Comparison of ENCODE assay signal across 24 cellular contexts in genomic region chr20:7817286-7817685, GRCh38.
"Had no signal": no experiment of that assay in that cellular context is flagged by ENCODE, and none has a peak within 500 bp of the region (broad histone marks: within the 10 kb centered on the region; RNA-seq: fewer than 3 reads in every experiment).

No MANE protein-coding gene starts in this region.

- H3K27ac ChIP-seq: colonic mucosa, coronary artery, dorsolateral prefrontal cortex, epithelial cell of prostate, esophagus muscularis mucosa, esophagus squamous epithelium, foreskin keratinocyte, gastrocnemius medialis, gastroesophageal sphincter, heart left ventricle, heart right ventricle had no signal

- FAIRE-seq: colon had no signal

- H3K36me3 ChIP-seq: colonic mucosa, esophagus muscularis mucosa, esophagus squamous epithelium, gastrocnemius medialis, gastroesophageal sphincter, heart left ventricle, heart right ventricle had no signal

- H3K9me3 ChIP-seq: colonic mucosa, esophagus squamous epithelium, gastrocnemius medialis had no signal

- H3K27me3 ChIP-seq: colonic mucosa, esophagus muscularis mucosa, esophagus squamous epithelium, foreskin keratinocyte, gastrocnemius medialis, gastroesophageal sphincter, heart left ventricle had no signal

- H3K4me1 ChIP-seq: colonic mucosa, esophagus muscularis mucosa, esophagus squamous epithelium, foreskin keratinocyte, gastrocnemius medialis, gastroesophageal sphincter, heart left ventricle, heart right ventricle had no signal

- ATAC-seq: effector memory CD8-positive, alpha-beta T cell; esophagus mucosa; foreskin keratinocyte; gastrocnemius medialis; gastroesophageal sphincter; heart left ventricle; heart right ventricle had no signal

- H3K4me3 ChIP-seq: colonic mucosa, coronary artery, dorsolateral prefrontal cortex, esophagus muscularis mucosa, esophagus squamous epithelium, gastrocnemius medialis, gastroesophageal sphincter, heart left ventricle, heart right ventricle had no signal

- DNase-seq: colonic mucosa; cortex of kidney; dorsolateral prefrontal cortex; effector CD4-positive, alpha-beta T cell; effector CD8-positive, alpha-beta T cell; effector memory CD4-positive, alpha-beta T cell; effector memory CD8-positive, alpha-beta T cell; endodermal cell; erythroblast; esophagus squamous epithelium; foreskin fibroblast; foreskin keratinocyte; foreskin melanocyte; gastrocnemius medialis; glutamatergic neuron; head of caudate nucleus; heart left ventricle; heart right ventricle had no signal
